In genomic region chr14:19168261-19168660, GRCh38 we compare ENCODE assay signal across 8 cellular contexts.
A peak's percentile ranks its signal among the peaks of the same experiment; 100 is the strongest.
DNase-seq lines count a peak whose midpoint lies in the region; ATAC-seq, FAIRE-seq and TF ChIP-seq lines count a peak whose summit lies in the region.
"Not testable (repeated sequence)": the region's sequence is repeated elsewhere in the genome, so short reads cannot be mapped to it uniquely, and the experiment has no call there.

No MANE protein-coding gene starts in this region.

- not testable (repeated sequence) for H3K27me3 Mint-ChIP-seq in CD14-positive monocyte (ENCODE audit: low read depth in 3 of 3)

- H3K4me3 ChIP-seq in RWPE2 (ENCODE audit: severe bottlenecking); coronary artery; kidney (ENCODE audit: low read length in 2 of 2); upper lobe of right lung: not testable (repeated sequence)

- DNase-seq in CD14-positive monocyte (ENCODE audit: low spot score) (peak; percentile 34), RWPE2 (ENCODE audit: low spot score) (peak; percentile 71), coronary artery (ENCODE audit: low spot score) (peak; percentile 5), left ventricle myocardium superior (peak; percentile 26), kidney (peak; percentile 31), mesenteric fat pad (ENCODE audit: low spot score) (peak; percentile 91), sciatic nerve (ENCODE audit: low spot score) (peak; percentile 60), upper lobe of right lung (peak; percentile 66)

- not testable (repeated sequence) for H3K27ac ChIP-seq in RWPE2 (ENCODE audit: poor library complexity, severe bottlenecking); coronary artery; kidney (ENCODE audit: low read depth in 2 of 2, low read length in 2 of 2); upper lobe of right lung

- H3K36me3 ChIP-seq in RWPE2 (ENCODE audit: low read depth); kidney (ENCODE audit: control insufficient read depth in 1 of 2, insufficient read depth in 2 of 2, low read length in 2 of 2); upper lobe of right lung: not testable (repeated sequence)

- H3K4me3 Mint-ChIP-seq in CD14-positive monocyte, result not testable (repeated sequence)

- not testable (repeated sequence) for TF ChIP-seq CTCF in CD14-positive monocyte (IDR thresholded peaks at IDR 0.05); RWPE2 (IDR thresholded peaks at IDR 0.05; ENCODE audit: poor library complexity, severe bottlenecking); coronary artery (IDR thresholded peaks at IDR 0.05); kidney (IDR thresholded peaks at IDR 0.05; ENCODE audit: borderline replicate concordance, extremely low read depth, insufficient read depth); upper lobe of right lung (IDR thresholded peaks at IDR 0.05)

- not testable (repeated sequence) for H3K9me3 ChIP-seq in RWPE2 (ENCODE audit: severe bottlenecking); kidney (ENCODE audit: control insufficient read depth in 1 of 2, low read length in 2 of 2); upper lobe of right lung

- not testable (repeated sequence) for H3K4me1 Mint-ChIP-seq in CD14-positive monocyte

- H3K36me3 Mint-ChIP-seq in CD14-positive monocyte, result not testable (repeated sequence)

- not testable (repeated sequence) for FAIRE-seq in kidney (lab: Jason Lieb, UNC)

- H3K9ac ChIP-seq in kidney (ENCODE audit: low read length in 2 of 2), result not testable (repeated sequence)

- not testable (repeated sequence) for H3K4me1 ChIP-seq in RWPE2 (ENCODE audit: insufficient read depth, poor library complexity, severe bottlenecking); kidney (ENCODE audit: control insufficient read depth in 1 of 2, insufficient read depth in 1 of 2, low read depth in 1 of 2, low read length in 2 of 2); upper lobe of right lung

- intact Hi-C loops in CD14-positive monocyte (cut with micrococcal nuclease); left ventricle myocardium superior (cut with micrococcal nuclease); kidney (cut with DNase I); sciatic nerve (cut with DNase I); upper lobe of right lung (cut with DNase I): not testable (repeated sequence)

- H3K27ac Mint-ChIP-seq in CD14-positive monocyte, result not testable (repeated sequence)

- H3K9me3 Mint-ChIP-seq in CD14-positive monocyte, result peaks cover 11 to 39% (median 23%) of the 10 kb centered on the region in 7 donors

- not testable (repeated sequence) for ATAC-seq in RWPE2 (ENCODE audit: low read depth); left ventricle myocardium superior; sciatic nerve; upper lobe of right lung

- not testable (repeated sequence) for H3K27me3 ChIP-seq in RWPE2 (ENCODE audit: insufficient read depth, poor library complexity, severe bottlenecking); upper lobe of right lung

Comparison
In these comparisons a context has a peak if more than half of its experiments do, and no peak if none do; other contexts are left out.
1. DNase-seq: peak in every context shown above with its lines; median percentile 91 in mesenteric fat pad; 71 in RWPE2; 66 in upper lobe of right lung; 60 in sciatic nerve; 34 in CD14-positive monocyte; 31 in kidney; 26 in left ventricle myocardium superior; 5 in coronary artery.